8 cellular contexts compared by ENCODE assay signal in genomic region chr14:102318781-102319276, GRCh38. TPM values are rescaled to one million over a fixed set of nuclear protein-coding genes. Genes with fewer than 3 reads are reported as not detected.
DNase-seq lines count a peak whose midpoint lies in the region; ATAC-seq and TF ChIP-seq lines count a peak whose summit lies in the region.

No MANE protein-coding gene starts in this region.

- no peaks in the 10 kb centered on the region for H3K27me3 ChIP-seq in lung (ENCODE audit: control insufficient read depth, insufficient read depth)

- no peak for TF ChIP-seq CTCF in astrocyte of the cerebellum (IDR thresholded peaks at IDR 0.05; ENCODE audit: low read depth, low read length, missing control alignments)
- no peak for TF ChIP-seq CTCF in lung (IDR thresholded peaks at IDR 0.05; ENCODE audit: control extremely low read depth, extremely low read depth)
- no peak for TF ChIP-seq CTCF in type B pancreatic cell (conservative IDR thresholded peaks at IDR 0.05)

- ATAC-seq in activated T-cell treated with anti-CD3 and anti-CD28 coated beads, Interleukin-2, amount 50 U/mL, for 72 hours (replicated peaks in 1 of 2): peak in 1 of 2 donors; percentile 0
- ATAC-seq in lung (ENCODE audit: insufficient read depth, low FRiP score) (no peak), GM19455 (IDR thresholded peaks at IDR 0.05; ENCODE audit: unreplicated experiment) (no peak)

- H3K4me1 ChIP-seq in lung (ENCODE audit: control insufficient read depth in 2 of 2, insufficient read depth in 2 of 2, low read length in 2 of 2): peaks cover 3 to 7% of the 10 kb centered on the region in 2 donors

- peak overlapping the region; percentile 93 to 97 for H3K27ac ChIP-seq in lung (ENCODE audit: low read depth in 1 of 2, low read length in 1 of 2)

- H3K4me3 ChIP-seq in astrocyte of the cerebellum (ENCODE audit: low read depth, low read length) (peak overlapping the region; percentile 79), lung (no peak overlapping the region)

- no peaks in the 10 kb centered on the region for H3K9me3 ChIP-seq in lung (ENCODE audit: control insufficient read depth in 2 of 2, insufficient read depth in 1 of 2, low read length in 1 of 2)

- H3K36me3 Mint-ChIP-seq in activated T-cell treated with anti-CD3 and anti-CD28 coated beads, Interleukin-2, amount 50 U/mL, for 72 hours (ENCODE audit: insufficient read depth in 2 of 2): peaks cover 0 to 2% of the 10 kb centered on the region in 2 donors
- H3K36me3 Mint-ChIP-seq in type B pancreatic cell: peaks cover 3% of the 10 kb centered on the region

- peaks cover 5% of the 10 kb centered on the region for H3K27me3 Mint-ChIP-seq in activated T-cell treated with anti-CD3 and anti-CD28 coated beads, Interleukin-2, amount 50 U/mL, for 72 hours (ENCODE audit: low read depth)
- H3K27me3 Mint-ChIP-seq in type B pancreatic cell: peaks cover 14% of the 10 kb centered on the region

- H3K4me3 Mint-ChIP-seq in activated T-cell treated with anti-CD3 and anti-CD28 coated beads, Interleukin-2, amount 50 U/mL, for 72 hours: peak overlapping the region; percentile 79 to 90
- H3K4me3 Mint-ChIP-seq in type B pancreatic cell: peak overlapping the region; percentile 98

- H3K36me3 ChIP-seq in lung (ENCODE audit: control insufficient read depth in 2 of 2, insufficient read depth in 2 of 2, low read length in 2 of 2): no peaks in the 10 kb centered on the region

- WGBS in lung, 2 donors: 61 to 66% methylated on average over 15 of the region's 15 CpGs

- peak in 1 of 2 donors; percentile 14 for DNase-seq in activated T-cell treated with anti-CD3 and anti-CD28 coated beads, Interleukin-2, amount 50 U/mL, for 72 hours
- DNase-seq in activated T-cell treated with anti-CD3 and anti-CD28 coated beads for 4 hours: no peak
- no peak for DNase-seq in astrocyte of the cerebellum (ENCODE audit: low read depth)
- DNase-seq in lung (ENCODE audit: low spot score): no peak
- DNase-seq in type B pancreatic cell (ENCODE audit: extremely low spot score, unreplicated experiment): no peak
- DNase-seq in globus pallidus (ENCODE audit: low spot score): no peak
- DNase-seq in SIG-M5 treated with dmso at 0.1 percent for 504 hours (lab: John Stamatoyannopoulos, UW; ENCODE audit: unreplicated experiment): no peak

- peak overlapping the region; percentile 91 for H3K27ac Mint-ChIP-seq in activated T-cell treated with anti-CD3 and anti-CD28 coated beads, Interleukin-2, amount 50 U/mL, for 72 hours
- peak overlapping the region; percentile 99 for H3K27ac Mint-ChIP-seq in type B pancreatic cell

- H3K9me3 Mint-ChIP-seq in activated T-cell treated with anti-CD3 and anti-CD28 coated beads, Interleukin-2, amount 50 U/mL, for 72 hours: no peaks in the 10 kb centered on the region
- no peaks in the 10 kb centered on the region for H3K9me3 Mint-ChIP-seq in type B pancreatic cell

- in situ Hi-C loops in astrocyte of the cerebellum (cut with HindIII; ENCODE audit: low sequenced_read_pairs): loop anchor here (25.0 kb wide), 1 partner anchor 232 kb away; the partner anchor contains the start of gene HSP90AA1

- H3K4me1 Mint-ChIP-seq in activated T-cell treated with anti-CD3 and anti-CD28 coated beads, Interleukin-2, amount 50 U/mL, for 72 hours (ENCODE audit: low read depth): peaks cover 65% of the 10 kb centered on the region
- H3K4me1 Mint-ChIP-seq in type B pancreatic cell (ENCODE audit: unreplicated experiment): peaks cover 43% of the 10 kb centered on the region

RNA-seq across cellular contexts. Expression of gene ZNF839, which starts 0.7 kb away (rescaled TPM):
- total RNA-seq in activated T-cell treated with anti-CD3 and anti-CD28 coated beads, Interleukin-2, amount 50 U/mL, for 72 hours: 10 to 100 TPM; 18.1 to 21.5 TPM
- total RNA-seq in lung: 10 to 100 TPM; 12.5 to 14.2 TPM
- polyA plus RNA-seq in lung: 1 to 10 TPM; 6.1 to 8.1 TPM
- total RNA-seq in type B pancreatic cell (ENCODE audit: low replicate concordance): 10.8 and 16.4 TPM in 2 replicates

RNA-seq across cellular contexts. Expression of gene MOK, which starts 13.9 kb away (rescaled TPM):
- 1 to 10 TPM; 2.8 to 5.7 TPM for total RNA-seq in activated T-cell treated with anti-CD3 and anti-CD28 coated beads, Interleukin-2, amount 50 U/mL, for 72 hours
- total RNA-seq in lung (10 to 100 TPM; 35.2 to 35.4 TPM), type B pancreatic cell (ENCODE audit: low replicate concordance) (17.7 and 26.3 TPM in 2 replicates)
- 10 to 100 TPM; 11.1 to 15.5 TPM for polyA plus RNA-seq in lung

RNA-seq across cellular contexts. Expression of gene CINP, which starts 43.9 kb away (rescaled TPM):
- 10 to 100 TPM; 40.6 to 43.0 TPM for total RNA-seq in activated T-cell treated with anti-CD3 and anti-CD28 coated beads, Interleukin-2, amount 50 U/mL, for 72 hours
- total RNA-seq in lung (10 to 100 TPM; 31.0 to 31.9 TPM), type B pancreatic cell (ENCODE audit: low replicate concordance) (29.5 and 34.2 TPM in 2 replicates)
- 10 to 100 TPM; 36.8 to 71.9 TPM for polyA plus RNA-seq in lung

RNA-seq across cellular contexts. Expression of gene TECPR2, which starts 43.9 kb away (rescaled TPM):
- total RNA-seq in activated T-cell treated with anti-CD3 and anti-CD28 coated beads, Interleukin-2, amount 50 U/mL, for 72 hours: 1 to 10 TPM; 8.7 to 9.7 TPM
- total RNA-seq in lung (10 to 100 TPM; 24.4 to 30.3 TPM), type B pancreatic cell (ENCODE audit: low replicate concordance) (25.5 and 31.0 TPM in 2 replicates)
- 10 to 100 TPM in 1 of 2 donors, 1 to 10 TPM in 1; 5.6 to 14.5 TPM for polyA plus RNA-seq in lung
